ENCODE assay signal across 8 cellular contexts in the genomic region with DNA sequence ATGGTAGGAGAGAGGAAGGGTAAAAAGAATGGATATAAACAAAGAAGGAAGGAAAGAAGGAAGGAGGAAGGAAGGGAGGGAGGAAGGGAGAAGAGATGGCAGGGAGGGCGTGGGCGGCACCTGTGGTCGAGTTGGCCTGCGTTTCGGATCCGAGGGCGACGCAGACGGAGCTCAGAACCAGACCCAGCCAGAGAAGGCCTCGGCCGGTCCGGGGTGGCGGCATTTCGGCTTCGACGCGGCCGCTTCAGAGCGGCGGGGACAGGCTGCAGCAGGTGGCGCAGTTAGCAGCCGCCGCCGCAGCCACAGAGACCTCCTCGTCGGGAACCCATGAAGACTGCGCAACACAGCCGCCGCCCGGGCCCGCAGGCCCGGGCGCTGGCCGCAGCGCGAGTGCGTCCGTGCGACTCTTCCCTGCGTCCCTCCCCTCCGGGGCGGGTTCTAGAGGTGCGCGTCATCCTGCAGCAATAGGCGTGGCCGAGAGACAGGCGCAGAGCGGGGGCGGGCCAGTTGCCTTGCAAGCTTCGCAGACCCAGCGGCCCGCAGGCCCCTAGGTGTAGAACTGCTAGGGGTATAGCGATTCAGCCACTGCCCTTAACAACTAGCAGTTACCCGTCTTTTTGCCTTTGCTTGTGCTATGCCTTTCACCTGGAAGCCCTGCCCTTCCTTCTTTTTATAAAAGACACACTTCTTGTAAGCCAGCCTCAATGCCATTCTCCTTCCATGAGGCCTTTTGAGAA. TPM values are rescaled to one million over a fixed set of nuclear protein-coding genes. Genes with fewer than 3 reads are reported as not detected.
DNase-seq lines count a peak whose midpoint lies in the region; ATAC-seq and TF ChIP-seq lines count a peak whose summit lies in the region.

A gene with protein sequence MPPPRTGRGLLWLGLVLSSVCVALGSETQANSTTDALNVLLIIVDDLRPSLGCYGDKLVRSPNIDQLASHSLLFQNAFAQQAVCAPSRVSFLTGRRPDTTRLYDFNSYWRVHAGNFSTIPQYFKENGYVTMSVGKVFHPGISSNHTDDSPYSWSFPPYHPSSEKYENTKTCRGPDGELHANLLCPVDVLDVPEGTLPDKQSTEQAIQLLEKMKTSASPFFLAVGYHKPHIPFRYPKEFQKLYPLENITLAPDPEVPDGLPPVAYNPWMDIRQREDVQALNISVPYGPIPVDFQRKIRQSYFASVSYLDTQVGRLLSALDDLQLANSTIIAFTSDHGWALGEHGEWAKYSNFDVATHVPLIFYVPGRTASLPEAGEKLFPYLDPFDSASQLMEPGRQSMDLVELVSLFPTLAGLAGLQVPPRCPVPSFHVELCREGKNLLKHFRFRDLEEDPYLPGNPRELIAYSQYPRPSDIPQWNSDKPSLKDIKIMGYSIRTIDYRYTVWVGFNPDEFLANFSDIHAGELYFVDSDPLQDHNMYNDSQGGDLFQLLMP (minus strand): TSS at position 392 of the 737 bp plus-strand sequence. CDS start 169 bp downstream, at position 223.

- no peaks in the 10 kb centered on the region for H4K20me1 ChIP-seq in OCI-LY1 (ENCODE audit: insufficient read depth, low read length)

- no peaks in the 10 kb centered on the region for H3K9me2 ChIP-seq in OCI-LY1 (ENCODE audit: low read depth, low read length)

- no peaks in the 10 kb centered on the region for H3K9me3 ChIP-seq in HUES6 (ENCODE audit: control insufficient read depth, insufficient read depth, low read depth, low read length)
- no peaks in the 10 kb centered on the region for H3K9me3 ChIP-seq in OCI-LY1 (ENCODE audit: low read length)

- H3K79me2 ChIP-seq in OCI-LY1 (ENCODE audit: insufficient read depth, low read length): no peaks in the 10 kb centered on the region

- H3K27ac Mint-ChIP-seq in endothelial cell (ENCODE audit: unreplicated experiment): peak within 1 kb of the TSS; percentile 96

- no peaks in the 10 kb centered on the region for H3K9me3 Mint-ChIP-seq in endothelial cell (ENCODE audit: unreplicated experiment)

- peak; percentile 88 for DNase-seq in D341Med (ENCODE audit: low spot score)
- DNase-seq in activated CD8-positive, alpha-beta memory T cell treated with anti-CD3 and anti-CD28 coated beads, Interleukin-2, amount 50 U/mL, for 48 hours: peak; percentile 86
- DNase-seq in endothelial cell (ENCODE audit: low spot score): peak; percentile 79
- peak; percentile 83 for DNase-seq in midbrain (lab: John Stamatoyannopoulos, UW)
- peak; percentile 80 to 81 for DNase-seq in stimulated activated CD8-positive, alpha-beta memory T cell treated with anti-CD3 and anti-CD28 coated beads, Interleukin-15, amount 100 ng/mL, for 48 hours (ENCODE audit: low read depth in 2 of 2)

- H3K9ac ChIP-seq in HUES6 (ENCODE audit: low read length): peak within 1 kb of the TSS; percentile 87
- peak within 1 kb of the TSS; percentile 78 for H3K9ac ChIP-seq in OCI-LY1 (ENCODE audit: low read length)

- H3K27me3 Mint-ChIP-seq in endothelial cell (ENCODE audit: unreplicated experiment): peaks cover 8% of the 10 kb centered on the region

- peak; percentile 75 for ATAC-seq in GM21423 (IDR thresholded peaks at IDR 0.05; ENCODE audit: unreplicated experiment)

- H3K4me1 Mint-ChIP-seq in endothelial cell (ENCODE audit: unreplicated experiment): peaks cover 16% of the 10 kb centered on the region

- H2AFZ ChIP-seq in OCI-LY1 (ENCODE audit: low read length): no peak within 1 kb of the TSS

- peak within 1 kb of the TSS; percentile 96 for H3K4me3 Mint-ChIP-seq in endothelial cell (ENCODE audit: unreplicated experiment)

- H3F3A ChIP-seq in OCI-LY1 (ENCODE audit: insufficient read depth, low read length): no peaks in the 10 kb centered on the region

- H3K4me3 ChIP-seq in HUES6 (ENCODE audit: low read depth, low read length) (peak within 1 kb of the TSS; percentile 75), OCI-LY1 (ENCODE audit: low read depth, low read length, poor library complexity, severe bottlenecking) (peak within 1 kb of the TSS; percentile 82)

- TF ChIP-seq CTCF in OCI-LY1 (IDR thresholded peaks at IDR 0.05; ENCODE audit: low read length) (no peak), endothelial cell (IDR thresholded peaks at IDR 0.05; ENCODE audit: unreplicated experiment) (no peak)

- no peaks in the 10 kb centered on the region for H3K36me3 Mint-ChIP-seq in endothelial cell (ENCODE audit: low read depth, unreplicated experiment)

- peak within 1 kb of the TSS; percentile 77 for H3K4me2 ChIP-seq in OCI-LY1 (ENCODE audit: low read length)

- no peak within 1 kb of the TSS for H3K27ac ChIP-seq in HUES6 (ENCODE audit: low read depth, low read length)
- peak within 1 kb of the TSS; percentile 77 for H3K27ac ChIP-seq in OCI-LY1 (ENCODE audit: low read depth, low read length, poor library complexity, severe bottlenecking)

- H3K36me3 ChIP-seq in HUES6 (ENCODE audit: control insufficient read depth, insufficient read depth, low read length): peaks cover 24% of the 10 kb centered on the region
- peaks cover 8% of the 10 kb centered on the region; the same call in 1 of the 2 replicates for H3K36me3 ChIP-seq in OCI-LY1 (ENCODE audit: insufficient read depth, low read length)

- H3K27me3 ChIP-seq in HUES6 (ENCODE audit: control insufficient read depth, insufficient read depth, low read length) (peaks cover 17% of the 10 kb centered on the region; the same call in 1 of the 2 replicates), OCI-LY1 (ENCODE audit: insufficient read depth, low read length) (no peaks in the 10 kb centered on the region)

- peaks cover 37% of the 10 kb centered on the region for H3K4me1 ChIP-seq in HUES6 (ENCODE audit: control insufficient read depth, insufficient read depth, low read length)
- peaks cover 17% of the 10 kb centered on the region for H3K4me1 ChIP-seq in OCI-LY1 (ENCODE audit: insufficient read depth, low read length, severe bottlenecking)

RNA-seq across cellular contexts. Expression of the gene that starts here (rescaled TPM):
- 99.2 TPM for total RNA-seq in endothelial cell (ENCODE audit: unreplicated experiment)
